7 cellular contexts compared by ENCODE assay signal in the genomic region with DNA sequence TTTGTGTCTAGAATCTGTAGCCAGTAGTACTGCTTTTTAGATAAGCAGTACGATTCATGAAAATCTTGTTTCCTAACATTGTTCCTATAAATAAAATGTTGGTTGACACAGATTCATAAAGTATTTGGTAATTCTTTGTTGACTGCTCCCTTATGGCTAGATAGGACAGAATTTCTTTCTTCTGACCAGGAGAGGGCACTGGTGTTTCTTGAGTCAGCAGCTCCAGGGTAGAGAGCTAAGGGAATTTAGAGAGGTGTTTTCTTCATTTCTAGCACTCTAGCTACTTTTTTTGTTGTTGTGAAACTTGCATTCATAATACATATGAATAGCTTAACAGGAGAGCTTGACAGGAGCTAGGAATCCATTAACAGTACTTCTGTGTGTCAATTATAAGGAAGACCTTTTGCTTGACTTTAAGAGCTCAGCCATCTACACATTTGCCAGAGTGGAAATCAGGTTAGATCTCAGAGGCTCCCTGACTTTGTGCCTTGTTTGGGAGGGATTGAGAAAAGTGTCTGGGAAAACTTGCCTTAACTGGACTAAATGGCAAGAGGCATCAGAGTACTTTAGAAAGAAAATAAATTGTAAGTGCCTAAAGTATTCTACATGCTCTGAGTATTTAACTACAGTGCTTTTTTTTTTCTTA.
DNase-seq lines count a peak whose midpoint lies in the region; ATAC-seq and TF ChIP-seq lines count a peak whose summit lies in the region.

No MANE protein-coding gene starts in this region.

- ATAC-seq in GM18511 (IDR thresholded peaks at IDR 0.05; ENCODE audit: unreplicated experiment) = peak; percentile 78
- ATAC-seq in HG03159 (IDR thresholded peaks at IDR 0.05; ENCODE audit: unreplicated experiment) = peak; percentile 74
- peak; percentile 52; the same call in 1 of the 3 replicates for ATAC-seq in SK-N-SH treated with all-trans-retinoic acid at 6 μM for 48 hours
- no peak for ATAC-seq in activated CD4-positive, CD25-positive, alpha-beta regulatory T cell treated with anti-CD3 and anti-CD28 coated beads, Interleukin-2, amount 50 U/mL, for 24 hours
- no peak for ATAC-seq in GM21381 (IDR thresholded peaks at IDR 0.05; ENCODE audit: unreplicated experiment)

- DNase-seq in medulla oblongata (ENCODE audit: extremely low spot score) = peak; percentile 29
- no peak for DNase-seq in NCI-H526 treated with DMSO at 0.1 percent for 48 hours (lab: John Stamatoyannopoulos, UW)

TF ChIP-seq in SK-N-SH treated with all-trans-retinoic acid at 6 μM for 48 hours, 23 proteins besides CTCF, POLR2A, EP300 and RAD21:
- TF ChIP-seq ARNTL (CRISPR knock-in tag; IDR thresholded peaks at IDR 0.05; ENCODE audit: borderline replicate concordance, low read depth) = no peak
- no peak for TF ChIP-seq GLIS3 (CRISPR knock-in tag; IDR thresholded peaks at IDR 0.05)
- no peak for TF ChIP-seq PPARA (CRISPR knock-in tag; IDR thresholded peaks at IDR 0.05; ENCODE audit: borderline replicate concordance)
- TF ChIP-seq SNAI2 (CRISPR knock-in tag; IDR thresholded peaks at IDR 0.05) = no peak
- TF ChIP-seq CSDC2 (CRISPR knock-in tag; IDR thresholded peaks at IDR 0.05) = no peak
- no peak for TF ChIP-seq OSR1 (CRISPR knock-in tag; IDR thresholded peaks at IDR 0.05)
- no peak for TF ChIP-seq ZFP30 (CRISPR knock-in tag; IDR thresholded peaks at IDR 0.05)
- no peak for TF ChIP-seq ISL1 (CRISPR knock-in tag; IDR thresholded peaks at IDR 0.05)
- no peak for TF ChIP-seq TOX (CRISPR knock-in tag; IDR thresholded peaks at IDR 0.05; ENCODE audit: borderline replicate concordance)
- TF ChIP-seq, protein P1, sequence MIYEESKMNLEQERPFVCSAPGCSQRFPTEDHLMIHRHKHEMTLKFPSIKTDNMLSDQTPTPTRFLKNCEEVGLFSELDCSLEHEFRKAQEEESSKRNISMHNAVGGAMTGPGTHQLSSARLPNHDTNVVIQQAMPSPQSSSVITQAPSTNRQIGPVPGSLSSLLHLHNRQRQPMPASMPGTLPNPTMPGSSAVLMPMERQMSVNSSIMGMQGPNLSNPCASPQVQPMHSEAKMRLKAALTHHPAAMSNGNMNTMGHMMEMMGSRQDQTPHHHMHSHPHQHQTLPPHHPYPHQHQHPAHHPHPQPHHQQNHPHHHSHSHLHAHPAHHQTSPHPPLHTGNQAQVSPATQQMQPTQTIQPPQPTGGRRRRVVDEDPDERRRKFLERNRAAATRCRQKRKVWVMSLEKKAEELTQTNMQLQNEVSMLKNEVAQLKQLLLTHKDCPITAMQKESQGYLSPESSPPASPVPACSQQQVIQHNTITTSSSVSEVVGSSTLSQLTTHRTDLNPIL (CRISPR knock-in tag; IDR thresholded peaks at IDR 0.05; ENCODE audit: low read depth) = no peak
- TF ChIP-seq ZC3H10 (CRISPR knock-in tag; IDR thresholded peaks at IDR 0.05) = no peak
- TF ChIP-seq CSRNP3 (CRISPR knock-in tag; IDR thresholded peaks at IDR 0.05) = no peak
- TF ChIP-seq BACH2 (CRISPR knock-in tag; IDR thresholded peaks at IDR 0.05; ENCODE audit: borderline replicate concordance) = no peak
- TF ChIP-seq ZNF70 (CRISPR knock-in tag; IDR thresholded peaks at IDR 0.05) = no peak
- TF ChIP-seq TCF4 (CRISPR knock-in tag; IDR thresholded peaks at IDR 0.05; ENCODE audit: borderline replicate concordance) = no peak
- TF ChIP-seq, protein P2, sequence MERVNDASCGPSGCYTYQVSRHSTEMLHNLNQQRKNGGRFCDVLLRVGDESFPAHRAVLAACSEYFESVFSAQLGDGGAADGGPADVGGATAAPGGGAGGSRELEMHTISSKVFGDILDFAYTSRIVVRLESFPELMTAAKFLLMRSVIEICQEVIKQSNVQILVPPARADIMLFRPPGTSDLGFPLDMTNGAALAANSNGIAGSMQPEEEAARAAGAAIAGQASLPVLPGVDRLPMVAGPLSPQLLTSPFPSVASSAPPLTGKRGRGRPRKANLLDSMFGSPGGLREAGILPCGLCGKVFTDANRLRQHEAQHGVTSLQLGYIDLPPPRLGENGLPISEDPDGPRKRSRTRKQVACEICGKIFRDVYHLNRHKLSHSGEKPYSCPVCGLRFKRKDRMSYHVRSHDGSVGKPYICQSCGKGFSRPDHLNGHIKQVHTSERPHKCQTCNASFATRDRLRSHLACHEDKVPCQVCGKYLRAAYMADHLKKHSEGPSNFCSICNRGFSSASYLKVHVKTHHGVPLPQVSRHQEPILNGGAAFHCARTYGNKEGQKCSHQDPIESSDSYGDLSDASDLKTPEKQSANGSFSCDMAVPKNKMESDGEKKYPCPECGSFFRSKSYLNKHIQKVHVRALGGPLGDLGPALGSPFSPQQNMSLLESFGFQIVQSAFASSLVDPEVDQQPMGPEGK (CRISPR knock-in tag; IDR thresholded peaks at IDR 0.05; ENCODE audit: borderline replicate concordance) = no peak
- no peak for TF ChIP-seq ESRRG (CRISPR knock-in tag; IDR thresholded peaks at IDR 0.05)
- no peak for TF ChIP-seq ZNF565 (CRISPR knock-in tag; conservative IDR thresholded peaks at IDR 0.05; ENCODE audit: low read depth)

Comparison
In these comparisons a context has a peak if more than half of its experiments do, and no peak if none do; other contexts are left out.
1. ATAC-seq: peak in GM18511 (single experiment), HG03159 (single experiment) and SK-N-SH treated with all-trans-retinoic acid at 6 μM for 48 hours (single experiment); none in activated CD4-positive, CD25-positive, alpha-beta regulatory T cell treated with anti-CD3 and anti-CD28 coated beads, Interleukin-2, amount 50 U/mL, for 24 hours (0 of 2) and GM21381 (single experiment).